ENCODE assay signal across 9 cellular contexts in genomic region chr7:30681262-30682130, GRCh38. TPM values are rescaled to one million over a fixed set of nuclear protein-coding genes. Genes with fewer than 3 reads are reported as not detected.
DNase-seq lines count a peak whose midpoint lies in the region; ATAC-seq and TF ChIP-seq lines count a peak whose summit lies in the region.
"Had no signal": no experiment of that assay in that cellular context is flagged by ENCODE, and none has a peak within 500 bp of the region (broad histone marks: within the 10 kb centered on the region; RNA-seq: fewer than 3 reads in every experiment).

No MANE protein-coding gene starts in this region.

- H3K9me3 ChIP-seq in upper lobe of right lung, result no peaks in the 10 kb centered on the region

- intact Hi-C loops in upper lobe of right lung (cut with DNase I), result no loop called here

- H3K4me1 ChIP-seq in upper lobe of right lung (peaks cover 17% of the 10 kb centered on the region), foreskin keratinocyte (no peaks in the 10 kb centered on the region)

- H3K27me3 ChIP-seq in upper lobe of right lung (peaks cover 54% of the 10 kb centered on the region), foreskin keratinocyte (peaks cover 96% of the 10 kb centered on the region)

- H3K36me3 ChIP-seq in upper lobe of right lung, result no peaks in the 10 kb centered on the region

- peaks cover 2% of the 10 kb centered on the region for H3K36me3 Mint-ChIP-seq in central memory CD8-positive, alpha-beta T cell (ENCODE audit: insufficient read depth)
- no peaks in the 10 kb centered on the region for H3K36me3 Mint-ChIP-seq in mesothelial cell of epicardium

- no peak for ATAC-seq in central memory CD8-positive, alpha-beta T cell (replicated peaks; ENCODE audit: extremely low read depth, poor library complexity, severe bottlenecking)
- ATAC-seq in upper lobe of right lung (peak; percentile 32), foreskin keratinocyte (no peak)

- H3K27ac ChIP-seq in upper lobe of right lung, result no peak overlapping the region
- no peak overlapping the region for H3K27ac ChIP-seq in foreskin keratinocyte

- TF ChIP-seq CTCF in mesothelial cell of epicardium (IDR thresholded peaks at IDR 0.05; ENCODE audit: unreplicated experiment) (no peak), upper lobe of right lung (IDR thresholded peaks at IDR 0.05) (no peak), foreskin keratinocyte (conservative IDR thresholded peaks at IDR 0.05) (no peak)

- peak; percentile 16 for DNase-seq in activated naive CD4-positive, alpha-beta T cell treated with anti-CD3 and anti-CD28 coated beads, Interleukin-2, amount 50 U/mL, for 16 hours
- no peak for DNase-seq in activated naive CD4-positive, alpha-beta T cell treated with Interleukin-2 at 50 U/mL for 16 hours
- no peak for DNase-seq in central memory CD8-positive, alpha-beta T cell (ENCODE audit: low spot score in 2 of 2)
- DNase-seq in mesothelial cell of epicardium (ENCODE audit: low spot score in 2 of 2, unreplicated experiment in 2 of 2) (no peak), upper lobe of right lung (peak; percentile 72), NOMO-1 treated with dmso at 0.1 percent for 144 hours (lab: John Stamatoyannopoulos, UW; ENCODE audit: unreplicated experiment) (no peak), foreskin keratinocyte (no peak), middle frontal gyrus (ENCODE audit: extremely low spot score, low spot score) (no peak)

- H3K4me3 Mint-ChIP-seq in central memory CD8-positive, alpha-beta T cell, result peak overlapping the region; percentile 68
- H3K4me3 Mint-ChIP-seq in mesothelial cell of epicardium, result peak overlapping the region; percentile 65

- peaks cover 96% of the 10 kb centered on the region for H3K27me3 Mint-ChIP-seq in central memory CD8-positive, alpha-beta T cell
- peaks cover 86% of the 10 kb centered on the region for H3K27me3 Mint-ChIP-seq in mesothelial cell of epicardium (ENCODE audit: low read depth)

- H3K4me3 ChIP-seq in upper lobe of right lung, result peak overlapping the region; percentile 46

- no peak overlapping the region for H3K27ac Mint-ChIP-seq in central memory CD8-positive, alpha-beta T cell (ENCODE audit: low read depth)
- no peak overlapping the region for H3K27ac Mint-ChIP-seq in mesothelial cell of epicardium

- no peaks in the 10 kb centered on the region for H3K9me3 Mint-ChIP-seq in central memory CD8-positive, alpha-beta T cell
- no peaks in the 10 kb centered on the region for H3K9me3 Mint-ChIP-seq in mesothelial cell of epicardium

- H3K4me1 Mint-ChIP-seq in central memory CD8-positive, alpha-beta T cell, result peaks cover 12% of the 10 kb centered on the region
- H3K4me1 Mint-ChIP-seq in mesothelial cell of epicardium, result peaks cover 10% of the 10 kb centered on the region

RNA-seq across cellular contexts. Expression of gene CRHR2, which starts 0.8 kb away (rescaled TPM):
- total RNA-seq in mesothelial cell of epicardium (not detected in 3 replicates), upper lobe of right lung (not detected), foreskin keratinocyte (not detected in 2 replicates)
- polyA plus RNA-seq in foreskin keratinocyte, result not detected in 2 replicates
- total RNA-seq: liver had no signal
- polyA plus RNA-seq: liver had no signal

Comparison
In these comparisons a context has a peak if more than half of its experiments do, and no peak if none do; other contexts are left out.
1. DNase-seq: peak in activated naive CD4-positive, alpha-beta T cell treated with anti-CD3 and anti-CD28 coated beads, Interleukin-2, amount 50 U/mL, for 16 hours (single experiment) and upper lobe of right lung (single experiment); none in activated naive CD4-positive, alpha-beta T cell treated with Interleukin-2 at 50 U/mL for 16 hours (single experiment), central memory CD8-positive, alpha-beta T cell (0 of 2), mesothelial cell of epicardium (0 of 2), NOMO-1 treated with dmso at 0.1 percent for 144 hours (single experiment), foreskin keratinocyte (0 of 2) and middle frontal gyrus (single experiment).